Comparison of ENCODE assay signal across 13 cellular contexts in the genomic region with DNA sequence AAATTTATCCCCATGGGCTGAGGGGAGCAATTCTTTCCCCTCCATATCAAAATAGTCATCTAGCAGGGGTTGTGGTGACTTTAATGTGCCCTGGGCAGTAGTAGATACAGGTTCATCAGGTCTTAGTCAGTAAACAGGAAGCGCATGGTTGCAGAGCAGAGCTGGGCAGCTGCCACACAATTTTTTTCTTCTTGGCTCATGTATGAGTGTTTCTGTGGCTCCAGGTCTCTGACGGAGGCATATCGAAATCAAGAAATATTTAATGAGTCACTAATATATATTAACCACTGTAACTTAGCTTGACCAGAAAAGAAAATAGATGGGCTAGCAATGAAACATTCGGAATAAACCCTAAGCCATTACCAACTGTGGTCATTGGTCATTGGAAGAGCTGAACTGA.
DNase-seq lines count a peak whose midpoint lies in the region; ATAC-seq and TF ChIP-seq lines count a peak whose summit lies in the region.
"Had no signal": no experiment of that assay in that cellular context is flagged by ENCODE, and none has a peak within 500 bp of the region (broad histone marks: within the 10 kb centered on the region; RNA-seq: fewer than 3 reads in every experiment).

No MANE protein-coding gene starts in this region.

- intact Hi-C loops in psoas muscle (cut with DNase I) = no loop called here

- no peaks in the 10 kb centered on the region for H3K36me3 ChIP-seq in psoas muscle (ENCODE audit: insufficient read depth in 1 of 2, low read depth in 1 of 2)
- H3K36me3 ChIP-seq: BLaER1 treated with 17β-estradiol and CSF1 and Interleukin-3, amounts not matched to agents 10 nM and 100 nM; sigmoid colon; transverse colon had no signal

- no peak for TF ChIP-seq CTCF in AG09319 (IDR thresholded peaks at IDR 0.05; ENCODE audit: low read depth, low read length)
- no peak for TF ChIP-seq CTCF in cardiac fibroblast (IDR thresholded peaks at IDR 0.05; ENCODE audit: low read depth, low read length)
- no peak for TF ChIP-seq CTCF in psoas muscle (IDR thresholded peaks at IDR 0.05)

- peaks cover 13% of the 10 kb centered on the region for H3K4me1 ChIP-seq in psoas muscle

- H3K4me3 ChIP-seq in cardiac fibroblast (replicated peaks in 1 of 2; ENCODE audit: low read depth in 2 of 2, low read length in 2 of 2) (no peak overlapping the region), psoas muscle (no peak overlapping the region)
- H3K4me3 ChIP-seq: BLaER1 treated with 17β-estradiol and CSF1 and Interleukin-3, amounts not matched to agents 10 nM and 100 nM; sigmoid colon; transverse colon had no signal

- H3K9me3 ChIP-seq in psoas muscle = no peaks in the 10 kb centered on the region
- H3K9me3 ChIP-seq: sigmoid colon, transverse colon had no signal

- 58 to 78% (median 64%) methylated on average over 4 of the region's 4 CpGs for WGBS in psoas muscle, 3 donors

- H3K27ac ChIP-seq in psoas muscle = no peak overlapping the region
- H3K27ac ChIP-seq: BLaER1 treated with 17β-estradiol and CSF1 and Interleukin-3, amounts not matched to agents 10 nM and 100 nM; sigmoid colon; transverse colon had no signal

- ATAC-seq in GM19035 (IDR thresholded peaks at IDR 0.05; ENCODE audit: unreplicated experiment) (no peak), GM21529 (IDR thresholded peaks at IDR 0.05; ENCODE audit: unreplicated experiment) (no peak), HG02840 (IDR thresholded peaks at IDR 0.05; ENCODE audit: low FRiP score, unreplicated experiment) (no peak), psoas muscle (no peak)

- DNase-seq in AG09319 (ENCODE audit: extremely low read depth, low read depth) (peak; percentile 61), M059J (ENCODE audit: low read depth) (peak; percentile 93), cardiac fibroblast (ENCODE audit: low read depth in 2 of 2) (peak; percentile 85 to 88), myocyte (ENCODE audit: low read depth) (peak; percentile 53), psoas muscle (no peak)
- DNase-seq: activated naive CD8-positive, alpha-beta T cell treated with anti-CD3 and anti-CD28 coated beads for 36 hours; NCI-H1417; sigmoid colon; transverse colon had no signal

- H3K27me3 ChIP-seq in psoas muscle (ENCODE audit: insufficient read depth in 3 of 3, low read length in 2 of 3) = no peaks in the 10 kb centered on the region
- H3K27me3 ChIP-seq: sigmoid colon, transverse colon had no signal

Comparison
In these comparisons a context has a peak if more than half of its experiments do, and no peak if none do; other contexts are left out.
1. DNase-seq: peak in AG09319 (single experiment), M059J (single experiment), cardiac fibroblast (2 of 2) and myocyte (single experiment); none in psoas muscle (0 of 2).